Comparison of ENCODE assay signal across 1 cellular context in the genomic region with DNA sequence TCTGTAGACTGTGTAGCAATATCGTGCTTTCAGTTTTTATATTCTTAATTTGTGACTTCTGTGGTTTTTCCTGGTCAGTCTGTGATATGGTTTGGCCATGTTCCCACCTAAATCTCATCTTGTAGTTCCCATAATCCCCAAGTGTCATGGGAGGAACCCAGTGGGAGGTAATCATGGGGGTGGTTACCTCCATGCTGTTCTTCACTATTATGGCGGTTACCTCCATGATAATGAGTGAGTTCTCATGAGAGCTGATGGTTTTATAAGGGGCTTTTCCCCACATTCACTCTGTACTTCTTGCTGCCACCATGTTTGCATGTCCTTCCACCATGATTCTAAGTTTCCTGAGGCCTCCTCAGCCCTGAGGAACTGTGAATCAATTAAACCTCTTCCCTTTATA.
TF ChIP-seq lines count a peak whose summit lies in the region.

No MANE protein-coding gene starts in this region.

TF ChIP-seq in K562, 482 proteins besides CTCF, POLR2A, EP300 and RAD21 (continued from another document):
- TF ChIP-seq, protein P1, sequence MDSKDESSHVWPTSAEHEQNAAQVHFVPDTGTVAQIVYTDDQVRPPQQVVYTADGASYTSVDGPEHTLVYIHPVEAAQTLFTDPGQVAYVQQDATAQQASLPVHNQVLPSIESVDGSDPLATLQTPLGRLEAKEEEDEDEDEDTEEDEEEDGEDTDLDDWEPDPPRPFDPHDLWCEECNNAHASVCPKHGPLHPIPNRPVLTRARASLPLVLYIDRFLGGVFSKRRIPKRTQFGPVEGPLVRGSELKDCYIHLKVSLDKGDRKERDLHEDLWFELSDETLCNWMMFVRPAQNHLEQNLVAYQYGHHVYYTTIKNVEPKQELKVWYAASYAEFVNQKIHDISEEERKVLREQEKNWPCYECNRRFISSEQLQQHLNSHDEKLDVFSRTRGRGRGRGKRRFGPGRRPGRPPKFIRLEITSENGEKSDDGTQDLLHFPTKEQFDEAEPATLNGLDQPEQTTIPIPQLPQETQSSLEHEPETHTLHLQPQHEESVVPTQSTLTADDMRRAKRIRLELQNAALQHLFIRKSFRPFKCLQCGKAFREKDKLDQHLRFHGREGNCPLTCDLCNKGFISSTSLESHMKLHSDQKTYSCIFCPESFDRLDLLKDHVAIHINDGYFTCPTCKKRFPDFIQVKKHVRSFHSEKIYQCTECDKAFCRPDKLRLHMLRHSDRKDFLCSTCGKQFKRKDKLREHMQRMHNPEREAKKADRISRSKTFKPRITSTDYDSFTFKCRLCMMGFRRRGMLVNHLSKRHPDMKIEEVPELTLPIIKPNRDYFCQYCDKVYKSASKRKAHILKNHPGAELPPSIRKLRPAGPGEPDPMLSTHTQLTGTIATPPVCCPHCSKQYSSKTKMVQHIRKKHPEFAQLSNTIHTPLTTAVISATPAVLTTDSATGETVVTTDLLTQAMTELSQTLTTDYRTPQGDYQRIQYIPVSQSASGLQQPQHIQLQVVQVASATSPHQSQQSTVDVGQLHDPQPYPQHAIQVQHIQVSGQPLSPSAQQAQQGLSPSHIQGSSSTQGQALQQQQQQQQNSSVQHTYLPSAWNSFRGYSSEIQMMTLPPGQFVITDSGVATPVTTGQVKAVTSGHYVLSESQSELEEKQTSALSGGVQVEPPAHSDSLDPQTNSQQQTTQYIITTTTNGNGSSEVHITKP (IDR thresholded peaks at IDR 0.05; ENCODE audit: partially characterized antibody): peak; percentile 11
- TF ChIP-seq, protein P2, sequence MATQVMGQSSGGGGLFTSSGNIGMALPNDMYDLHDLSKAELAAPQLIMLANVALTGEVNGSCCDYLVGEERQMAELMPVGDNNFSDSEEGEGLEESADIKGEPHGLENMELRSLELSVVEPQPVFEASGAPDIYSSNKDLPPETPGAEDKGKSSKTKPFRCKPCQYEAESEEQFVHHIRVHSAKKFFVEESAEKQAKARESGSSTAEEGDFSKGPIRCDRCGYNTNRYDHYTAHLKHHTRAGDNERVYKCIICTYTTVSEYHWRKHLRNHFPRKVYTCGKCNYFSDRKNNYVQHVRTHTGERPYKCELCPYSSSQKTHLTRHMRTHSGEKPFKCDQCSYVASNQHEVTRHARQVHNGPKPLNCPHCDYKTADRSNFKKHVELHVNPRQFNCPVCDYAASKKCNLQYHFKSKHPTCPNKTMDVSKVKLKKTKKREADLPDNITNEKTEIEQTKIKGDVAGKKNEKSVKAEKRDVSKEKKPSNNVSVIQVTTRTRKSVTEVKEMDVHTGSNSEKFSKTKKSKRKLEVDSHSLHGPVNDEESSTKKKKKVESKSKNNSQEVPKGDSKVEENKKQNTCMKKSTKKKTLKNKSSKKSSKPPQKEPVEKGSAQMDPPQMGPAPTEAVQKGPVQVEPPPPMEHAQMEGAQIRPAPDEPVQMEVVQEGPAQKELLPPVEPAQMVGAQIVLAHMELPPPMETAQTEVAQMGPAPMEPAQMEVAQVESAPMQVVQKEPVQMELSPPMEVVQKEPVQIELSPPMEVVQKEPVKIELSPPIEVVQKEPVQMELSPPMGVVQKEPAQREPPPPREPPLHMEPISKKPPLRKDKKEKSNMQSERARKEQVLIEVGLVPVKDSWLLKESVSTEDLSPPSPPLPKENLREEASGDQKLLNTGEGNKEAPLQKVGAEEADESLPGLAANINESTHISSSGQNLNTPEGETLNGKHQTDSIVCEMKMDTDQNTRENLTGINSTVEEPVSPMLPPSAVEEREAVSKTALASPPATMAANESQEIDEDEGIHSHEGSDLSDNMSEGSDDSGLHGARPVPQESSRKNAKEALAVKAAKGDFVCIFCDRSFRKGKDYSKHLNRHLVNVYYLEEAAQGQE (CRISPR knock-in tag; IDR thresholded peaks at IDR 0.05; ENCODE audit: low read depth): no peak
- peak in 1 of 3 experiments; percentile 18 for TF ChIP-seq YY1 (IDR thresholded peaks at IDR 0.05; ENCODE audit: borderline replicate concordance in 1 of 3, control insufficient read depth in 1 of 3, extremely low read depth in 1 of 3, insufficient read depth in 3 of 3, insufficient read length in 1 of 3, insufficient replicate concordance in 2 of 3, low read depth in 1 of 3, low read length in 2 of 3)
- TF ChIP-seq NFIC (IDR thresholded peaks at IDR 0.05): 0 out of 2 replicates have a peak, but pooled peaks have one; percentile 16
